In genomic region chr6:45692021-45692420, GRCh38 we compare ENCODE assay signal across 7 cellular contexts.
"Had no signal": no experiment of that assay in that cellular context is flagged by ENCODE, and none has a peak within 500 bp of the region (broad histone marks: within the 10 kb centered on the region; RNA-seq: fewer than 3 reads in every experiment).

No MANE protein-coding gene starts in this region.

- H3K9me3 Mint-ChIP-seq: GM23338, H9 had no signal

- H3K4me3 ChIP-seq: GM23338 had no signal

- ATAC-seq: GM23338 had no signal

- DNase-seq: H9, HCEC 1CT, IMR-90 had no signal

- H3K4me1 Mint-ChIP-seq: GM23338, H9 had no signal

- H3K4me2 ChIP-seq: GM23338 had no signal

- H3K4me3 Mint-ChIP-seq: GM23338, H9 had no signal

- H3K27ac Mint-ChIP-seq: GM23338, H9 had no signal

- H2AFZ ChIP-seq: GM23338 had no signal

- FAIRE-seq: H1, H54, HTR-8/SVneo had no signal
